In genomic region chr4:169565606-169566351, GRCh38 we compare ENCODE assay signal across 21 cellular contexts. TPM values are rescaled to one million over a fixed set of nuclear protein-coding genes. Genes with fewer than 3 reads are reported as not detected.
A peak's percentile ranks its signal among the peaks of the same experiment; 100 is the strongest.
DNase-seq lines count a peak whose midpoint lies in the region; ATAC-seq and TF ChIP-seq lines count a peak whose summit lies in the region.
"Had no signal": no experiment of that assay in that cellular context is flagged by ENCODE, and none has a peak within 500 bp of the region (broad histone marks: within the 10 kb centered on the region; RNA-seq: fewer than 3 reads in every experiment).

No MANE protein-coding gene starts in this region.

- peaks cover 15 to 19% of the 10 kb centered on the region in 2 donors for H3K4me1 Mint-ChIP-seq in immature natural killer cell
- H3K4me1 Mint-ChIP-seq in activated T-cell treated with anti-CD3 and anti-CD28 coated beads, Interleukin-2, amount 50 U/mL, for 72 hours (ENCODE audit: low read depth) = peaks cover 5% of the 10 kb centered on the region

- no peak overlapping the region for H3K27ac Mint-ChIP-seq in immature natural killer cell
- no peak overlapping the region for H3K27ac Mint-ChIP-seq in activated T-cell treated with anti-CD3 and anti-CD28 coated beads, Interleukin-2, amount 50 U/mL, for 72 hours
- H3K27ac Mint-ChIP-seq: B cell, progenitor cell of endocrine pancreas had no signal

- no peaks in the 10 kb centered on the region for H3K79me2 ChIP-seq in ACC112 (ENCODE audit: control insufficient read depth, insufficient read depth, low read length, unreplicated experiment)

- peak overlapping the region; percentile 63 for H2AFZ ChIP-seq in ACC112 (ENCODE audit: low read length, unreplicated experiment)

- H3K4me3 ChIP-seq in ACC112 (ENCODE audit: low read depth, low read length) = peak overlapping the region; percentile 71
- H3K4me3 ChIP-seq in SK-N-MC = peak overlapping the region; percentile 33
- H3K4me3 ChIP-seq in body of pancreas = no peak overlapping the region
- H3K4me3 ChIP-seq: A549, adrenal gland, SJCRH30, skin epidermis, upper lobe of left lung had no signal

- H3K9me3 ChIP-seq in SK-N-MC (ENCODE audit: low read depth, low read length) = no peaks in the 10 kb centered on the region
- no peaks in the 10 kb centered on the region for H3K9me3 ChIP-seq in body of pancreas
- H3K9me3 ChIP-seq: A549, adrenal gland, neutrophil, SJCRH30, upper lobe of left lung had no signal

- H3K36me3 ChIP-seq in ACC112 (ENCODE audit: insufficient read depth, low read length) = peaks cover 6% of the 10 kb centered on the region; the same call in 1 of the 2 replicates
- no peaks in the 10 kb centered on the region for H3K36me3 ChIP-seq in SK-N-MC (ENCODE audit: insufficient read depth, low read length)
- no peaks in the 10 kb centered on the region for H3K36me3 ChIP-seq in body of pancreas (replicated peaks in 1 of 2; ENCODE audit: insufficient read depth in 1 of 2, low read depth in 2 of 2)
- H3K36me3 ChIP-seq: adrenal gland, brain microvascular endothelial cell, neutrophil, SJCRH30 had no signal

- intact Hi-C loops in body of pancreas (cut with DNase I) = no loop called here

- H3K27me3 Mint-ChIP-seq in immature natural killer cell (ENCODE audit: low read depth in 3 of 3) = peaks cover 0 to 3% (median 0%) of the 10 kb centered on the region in 3 donors
- H3K27me3 Mint-ChIP-seq in activated T-cell treated with anti-CD3 and anti-CD28 coated beads, Interleukin-2, amount 50 U/mL, for 72 hours (ENCODE audit: low read depth) = no peaks in the 10 kb centered on the region
- H3K27me3 Mint-ChIP-seq: activated T-cell treated with anti-CD3 and anti-CD28 coated beads, Interleukin-2, amount 50 U/mL, for 24 hours; B cell; progenitor cell of endocrine pancreas had no signal

- peak overlapping the region in 3 of 5 donors; percentile 19 to 40 (median 38) for H3K4me3 Mint-ChIP-seq in immature natural killer cell
- no peak overlapping the region for H3K4me3 Mint-ChIP-seq in activated T-cell treated with anti-CD3 and anti-CD28 coated beads, Interleukin-2, amount 50 U/mL, for 72 hours
- H3K4me3 Mint-ChIP-seq: activated T-cell treated with anti-CD3 and anti-CD28 coated beads, Interleukin-2, amount 50 U/mL, for 24 hours; B cell; T-helper 1 cell treated with Interleukin-12 subunit alpha and Interleukin-12 subunit beta and Interleukin-4 antibody, amounts not matched to agents 30 μg/mL and 1 μg/mL, for 36 hours had no signal

- H3K36me3 Mint-ChIP-seq in immature natural killer cell = peaks cover 3 to 13% (median 3%) of the 10 kb centered on the region in 3 donors
- peaks cover 0 to 2% of the 10 kb centered on the region in 2 donors for H3K36me3 Mint-ChIP-seq in activated T-cell treated with anti-CD3 and anti-CD28 coated beads, Interleukin-2, amount 50 U/mL, for 72 hours (ENCODE audit: insufficient read depth in 2 of 2)

- H3K27me3 ChIP-seq in ACC112 (ENCODE audit: insufficient read depth, low read length) (no peaks in the 10 kb centered on the region), body of pancreas (no peaks in the 10 kb centered on the region)
- H3K27me3 ChIP-seq: adrenal gland, brain microvascular endothelial cell, neutrophil, SJCRH30, upper lobe of left lung had no signal

- peak overlapping the region; percentile 54 for H3K9ac ChIP-seq in SK-N-MC (ENCODE audit: insufficient read length)

- TF ChIP-seq CTCF in body of pancreas (IDR thresholded peaks at IDR 0.05) = no peak

- ATAC-seq in GM21390 (IDR thresholded peaks at IDR 0.05; ENCODE audit: unreplicated experiment) (peak; percentile 30), body of pancreas (no peak)
- ATAC-seq in activated T-cell treated with anti-CD3 and anti-CD28 coated beads, Interleukin-2, amount 50 U/mL, for 72 hours (replicated peaks in 1 of 2) = no peak

- peaks cover 18% of the 10 kb centered on the region for H3K4me1 ChIP-seq in ACC112 (ENCODE audit: control insufficient read depth, insufficient read depth, low read length, unreplicated experiment)
- H3K4me1 ChIP-seq in body of pancreas = no peaks in the 10 kb centered on the region
- H3K4me1 ChIP-seq: A549, adrenal gland, SJCRH30 had no signal

- TF ChIP-seq POLR2A in body of pancreas (IDR thresholded peaks at IDR 0.05) = no peak

- DNase-seq in SK-N-MC (ENCODE audit: low read depth, low spot score) (no peak), immature natural killer cell (no peak), body of pancreas (no peak), NCI-H146 (lab: John Stamatoyannopoulos, UW) (no peak), NCI-H1417 (lab: John Stamatoyannopoulos, UW) (no peak)
- DNase-seq in activated T-cell treated with anti-CD3 and anti-CD28 coated beads, Interleukin-2, amount 50 U/mL, for 72 hours = no peak
- DNase-seq: activated CD8-positive, alpha-beta memory T cell treated with anti-CD3 and anti-CD28 coated beads for 24 hours; activated T-cell treated with anti-CD3 and anti-CD28 coated beads, Interleukin-2, amount 50 U/mL, for 24 hours; kidney; upper lobe of left lung had no signal

- H3K27ac ChIP-seq in ACC112 (ENCODE audit: low read depth, low read length) (no peak overlapping the region), SK-N-MC (peak overlapping the region; percentile 28; the same call in 1 of the 2 replicates), body of pancreas (no peak overlapping the region)
- H3K27ac ChIP-seq: A549, adrenal gland, brain microvascular endothelial cell, neutrophil, SJCRH30, skin epidermis, upper lobe of left lung had no signal

- no peaks in the 10 kb centered on the region for H3K9me3 Mint-ChIP-seq in immature natural killer cell
- no peaks in the 10 kb centered on the region for H3K9me3 Mint-ChIP-seq in activated T-cell treated with anti-CD3 and anti-CD28 coated beads, Interleukin-2, amount 50 U/mL, for 72 hours
- H3K9me3 Mint-ChIP-seq: activated T-cell treated with anti-CD3 and anti-CD28 coated beads, Interleukin-2, amount 50 U/mL, for 24 hours; T-helper 1 cell treated with Interleukin-12 subunit alpha and Interleukin-12 subunit beta and Interleukin-4 antibody, amounts not matched to agents 30 μg/mL and 1 μg/mL, for 36 hours had no signal

- WGBS in body of pancreas, 2 donors = 63 to 78% methylated on average over 3 of the region's 3 CpGs

RNA-seq across cellular contexts. Expression of gene NEK1, which starts 46.6 kb away (rescaled TPM):
- 10 to 100 TPM in 1 of 3 donors, 1 to 10 TPM in 2; 2.5 to 12.8 (median 5.8) TPM for polyA plus RNA-seq in immature natural killer cell
- total RNA-seq in body of pancreas = 10 to 100 TPM in 1 of 2 donors, 1 to 10 TPM in 1; 6.3 to 12.2 TPM
- total RNA-seq in activated T-cell treated with anti-CD3 and anti-CD28 coated beads, Interleukin-2, amount 50 U/mL, for 72 hours = 10 to 100 TPM; 15.1 to 15.7 TPM

RNA-seq across cellular contexts. Expression of gene CLCN3, which starts 54.6 kb away (rescaled TPM):
- 10 to 100 TPM in 1 of 3 donors, 1 to 10 TPM in 2; 4.7 to 12.6 (median 9.2) TPM for polyA plus RNA-seq in immature natural killer cell
- total RNA-seq in body of pancreas = 10 to 100 TPM; 22.4 to 40.5 TPM
- 10 to 100 TPM; 28.7 to 31.1 TPM for total RNA-seq in activated T-cell treated with anti-CD3 and anti-CD28 coated beads, Interleukin-2, amount 50 U/mL, for 72 hours

Comparison
In these comparisons a context has a peak if more than half of its experiments do, and no peak if none do; other contexts are left out.
1. H3K4me3 ChIP-seq: peak in ACC112 (single experiment) and SK-N-MC (single experiment); none in body of pancreas (0 of 2).
2. H3K4me3 Mint-ChIP-seq: peak in immature natural killer cell (3 of 5); none in activated T-cell treated with anti-CD3 and anti-CD28 coated beads, Interleukin-2, amount 50 U/mL, for 72 hours (0 of 2).